20 cellular contexts compared by ENCODE assay signal in genomic region chr5:113337515-113338140, GRCh38.
"Had no signal": no experiment of that assay in that cellular context is flagged by ENCODE, and none has a peak within 500 bp of the region (broad histone marks: within the 10 kb centered on the region; RNA-seq: fewer than 3 reads in every experiment).

No MANE protein-coding gene starts in this region.

- H3K27ac ChIP-seq: brain microvascular endothelial cell, epithelial cell of prostate, tibial artery had no signal

- H3K36me3 ChIP-seq: brain microvascular endothelial cell, ovary, tibial artery had no signal

- H3K4me3 ChIP-seq: lung, ovary, tibial artery had no signal

- H3K4me1 ChIP-seq: tibial artery had no signal

- H3K9me3 Mint-ChIP-seq: activated CD4-positive, alpha-beta T cell treated with anti-CD3 and anti-CD28 coated beads, Interleukin-2, amount 10 ng/mL, durations not matched to agents 24 days and 14 days; activated naive CD4-positive, alpha-beta T cell treated with anti-CD3 and anti-CD28 coated beads, Interleukin-2, amount 50 U/mL, for 72 hours; central memory CD8-positive, alpha-beta T cell; naive B cell; stimulated activated effector memory CD8-positive, alpha-beta T cell treated with anti-CD3 and anti-CD28 coated beads, Interleukin-12 subunit alpha, Interleukin-12 subunit beta, amount 100 ng/mL, for 72 hours had no signal

- H3K36me3 Mint-ChIP-seq: activated naive CD4-positive, alpha-beta T cell treated with anti-CD3 and anti-CD28 coated beads, Interleukin-2, amount 50 U/mL, for 72 hours; naive B cell; stimulated activated effector memory CD8-positive, alpha-beta T cell treated with anti-CD3 and anti-CD28 coated beads, Interleukin-12 subunit alpha, Interleukin-12 subunit beta, amount 100 ng/mL, for 72 hours had no signal

- H3K4me3 Mint-ChIP-seq: activated CD4-positive, alpha-beta T cell treated with anti-CD3 and anti-CD28 coated beads, Interleukin-2, amount 10 ng/mL, durations not matched to agents 24 days and 14 days; activated CD8-positive, alpha-beta T cell treated with anti-CD3 and anti-CD28 coated beads, Interleukin-2, amount 10 ng/mL, durations not matched to agents 7 days and 5 days; central memory CD8-positive, alpha-beta T cell; naive B cell; stimulated activated effector memory CD8-positive, alpha-beta T cell treated with anti-CD3 and anti-CD28 coated beads, Interleukin-12 subunit alpha, Interleukin-12 subunit beta, amount 100 ng/mL, for 72 hours; T-helper 17 cell had no signal

- DNase-seq: activated CD4-positive, CD25-positive, alpha-beta regulatory T cell; activated CD8-positive, alpha-beta memory T cell treated with anti-CD3 and anti-CD28 coated beads, Interleukin-2, amount 50 U/mL, for 4 hours; activated effector memory CD4-positive, alpha-beta T cell treated with anti-CD3 and anti-CD28 coated beads, Interleukin-2, amount 50 U/mL, for 16 hours; activated T-cell treated with anti-CD3 and anti-CD28 coated beads, Interleukin-2, amount 50 U/mL, for 48 hours; cortex of kidney; effector memory CD4-positive, alpha-beta T cell; naive B cell; ovary; stimulated activated CD4-positive, alpha-beta T cell treated with anti-CD3 and anti-CD28 coated beads, Interleukin-12 subunit alpha, Interleukin-12 subunit beta, amount 100 ng/mL, for 4 hours; stimulated activated CD4-positive, alpha-beta T cell treated with anti-CD3 and anti-CD28 coated beads, Interleukin-2, amount 100 ng/mL, for 24 hours; T-helper 17 cell had no signal

- ATAC-seq: T-helper 17 cell had no signal

- H3K27me3 ChIP-seq: brain microvascular endothelial cell, ovary, tibial artery had no signal

- H3K27ac Mint-ChIP-seq: activated CD4-positive, alpha-beta T cell treated with anti-CD3 and anti-CD28 coated beads, Interleukin-2, amount 10 ng/mL, durations not matched to agents 24 days and 14 days; activated naive CD4-positive, alpha-beta T cell treated with anti-CD3 and anti-CD28 coated beads, Interleukin-2, amount 50 U/mL, for 72 hours; naive B cell; stimulated activated effector memory CD8-positive, alpha-beta T cell treated with anti-CD3 and anti-CD28 coated beads, Interleukin-12 subunit alpha, Interleukin-12 subunit beta, amount 100 ng/mL, for 72 hours; T-helper 17 cell had no signal

- H3K9me3 ChIP-seq: ovary, tibial artery had no signal

- H3K4me1 Mint-ChIP-seq: central memory CD8-positive, alpha-beta T cell; naive B cell; stimulated activated effector memory CD8-positive, alpha-beta T cell treated with anti-CD3 and anti-CD28 coated beads, Interleukin-12 subunit alpha, Interleukin-12 subunit beta, amount 100 ng/mL, for 72 hours had no signal
